17 cellular contexts compared by ENCODE assay signal in the genomic region with DNA sequence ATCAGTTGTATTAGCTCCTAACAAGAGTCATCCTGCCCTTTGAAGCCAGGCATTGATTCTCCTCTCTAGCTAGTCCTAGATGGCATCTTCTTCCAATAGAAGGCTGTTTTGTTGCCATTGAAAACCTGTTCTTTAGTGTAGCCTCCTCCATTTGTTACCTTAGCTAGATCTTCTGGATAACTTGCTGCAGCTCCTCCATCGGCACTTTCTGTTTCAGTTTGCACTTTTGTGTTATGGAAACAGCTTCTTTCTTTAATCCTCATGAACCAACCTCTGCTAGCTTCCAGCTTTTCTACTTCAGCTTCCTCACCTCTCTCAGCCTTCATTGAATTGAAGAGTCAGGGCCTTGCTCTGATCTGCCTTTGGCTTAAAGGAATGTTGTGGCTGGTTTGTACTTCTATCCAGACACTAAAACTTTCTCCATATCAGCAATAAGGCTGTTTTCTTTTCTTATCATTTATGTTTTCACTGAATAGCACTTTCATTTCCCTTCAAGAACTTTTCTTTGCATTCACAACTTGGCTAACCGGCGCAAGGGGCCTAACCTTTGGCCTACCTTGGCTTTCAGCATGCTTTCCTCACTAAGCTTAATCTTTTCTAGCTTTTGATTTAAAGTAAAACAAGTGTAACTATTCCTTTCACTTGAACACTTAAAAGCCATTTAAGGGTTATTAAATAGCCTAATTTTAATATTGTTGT.
DNase-seq lines count a peak whose midpoint lies in the region; FAIRE-seq and TF ChIP-seq lines count a peak whose summit lies in the region.
"Had no signal": no experiment of that assay in that cellular context is flagged by ENCODE, and none has a peak within 500 bp of the region (broad histone marks: within the 10 kb centered on the region; RNA-seq: fewer than 3 reads in every experiment).

No MANE protein-coding gene starts in this region.

- in situ Hi-C loops in HAP-1 (cut with MboI; ENCODE audit: low sequenced_read_pairs), result no loop called here

- POLR2A ChIA-PET in HEK293 (lab: Yijun Ruan, JAX), result no interaction called here
- POLR2A ChIA-PET in endothelial cell of umbilical vein (lab: Charles Lee), result no interaction called here

- H3K27me3 ChIP-seq in endothelial cell of umbilical vein (ENCODE audit: control insufficient read depth in 2 of 2, insufficient read depth in 2 of 2, low read length in 2 of 2) (no peaks in the 10 kb centered on the region), HAP-1 (ENCODE audit: low read depth) (no peaks in the 10 kb centered on the region; the same call in none of the 2 replicates)
- no peaks in the 10 kb centered on the region for H3K27me3 ChIP-seq in effector memory CD4-positive, alpha-beta T cell (replicated peaks; ENCODE audit: control insufficient read depth, insufficient read depth, low read length, poor library complexity, severe bottlenecking)
- H3K27me3 ChIP-seq: body of pancreas had no signal

- dilution Hi-C loops in endothelial cell of umbilical vein (cut with MboI; ENCODE audit: extremely low pct_ligation_motif_present, low sequenced_read_pairs), result no loop called here

- H3K27me3 Mint-ChIP-seq in activated CD4-positive, alpha-beta T cell treated with anti-CD3 and anti-CD28 coated beads, Interleukin-2, amount 10 ng/mL, durations not matched to agents 24 days and 14 days, result peaks cover 4% of the 10 kb centered on the region
- no peaks in the 10 kb centered on the region for H3K27me3 Mint-ChIP-seq in progenitor cell of endocrine pancreas
- H3K27me3 Mint-ChIP-seq: CD4-positive, alpha-beta T cell had no signal

- no peaks in the 10 kb centered on the region for H4K20me1 ChIP-seq in endothelial cell of umbilical vein (replicated peaks; ENCODE audit: control insufficient read depth, extremely low read depth, insufficient read depth, low read length)

- H3K36me3 ChIP-seq in HEK293 (ENCODE audit: control insufficient read depth in 2 of 2, insufficient read depth in 1 of 2, low read length in 2 of 2) (no peaks in the 10 kb centered on the region), endothelial cell of umbilical vein (ENCODE audit: control insufficient read depth in 2 of 2, extremely low read depth in 1 of 2, insufficient read depth in 2 of 2, low read length in 2 of 2) (no peaks in the 10 kb centered on the region), HAP-1 (replicated peaks) (no peaks in the 10 kb centered on the region)
- H3K36me3 ChIP-seq in effector memory CD4-positive, alpha-beta T cell (ENCODE audit: control insufficient read depth, insufficient read depth, low read length), result no peaks in the 10 kb centered on the region
- H3K36me3 ChIP-seq: thoracic aorta had no signal

- H3K27ac ChIP-seq in HEK293 (ENCODE audit: extremely low read depth, low read depth, low read length), result no peak overlapping the region
- no peak overlapping the region for H3K27ac ChIP-seq in endothelial cell of umbilical vein (ENCODE audit: insufficient read depth, low read depth, low read length)
- H3K27ac ChIP-seq in effector memory CD4-positive, alpha-beta T cell (ENCODE audit: insufficient read depth, low read length, poor library complexity, severe bottlenecking), result no peak overlapping the region
- H3K27ac ChIP-seq: thoracic aorta had no signal

- no peak for TF ChIP-seq POLR2A in endothelial cell of umbilical vein (IDR thresholded peaks at IDR 0.05; ENCODE audit: low read depth, low read length)

- no peaks in the 10 kb centered on the region for H3K9me3 Mint-ChIP-seq in activated CD4-positive, alpha-beta T cell treated with anti-CD3 and anti-CD28 coated beads, Interleukin-2, amount 10 ng/mL, durations not matched to agents 24 days and 14 days
- no peaks in the 10 kb centered on the region for H3K9me3 Mint-ChIP-seq in progenitor cell of endocrine pancreas (ENCODE audit: low read depth)
- H3K9me3 Mint-ChIP-seq: CD4-positive, alpha-beta T cell; nephron had no signal

- H2AFZ ChIP-seq in endothelial cell of umbilical vein (ENCODE audit: low read depth, low read length), result peak overlapping the region; percentile 91

- H3K4me1 ChIP-seq in HEK293 (ENCODE audit: control insufficient read depth, insufficient read depth, low read length), result no peaks in the 10 kb centered on the region
- no peaks in the 10 kb centered on the region for H3K4me1 ChIP-seq in endothelial cell of umbilical vein (ENCODE audit: control insufficient read depth, extremely low read depth, insufficient read depth, low read length)
- H3K4me1 ChIP-seq in HAP-1, result no peaks in the 10 kb centered on the region
- no peaks in the 10 kb centered on the region for H3K4me1 ChIP-seq in effector memory CD4-positive, alpha-beta T cell (ENCODE audit: control insufficient read depth, insufficient read depth, low read length, poor library complexity, severe bottlenecking)

- H3K79me2 ChIP-seq in endothelial cell of umbilical vein (ENCODE audit: control insufficient read depth, insufficient read depth, low read length), result no peaks in the 10 kb centered on the region

- H3K4me3 Mint-ChIP-seq in activated CD4-positive, alpha-beta T cell treated with anti-CD3 and anti-CD28 coated beads, Interleukin-2, amount 10 ng/mL, durations not matched to agents 24 days and 14 days, result peak overlapping the region; percentile 69
- H3K4me3 Mint-ChIP-seq in progenitor cell of endocrine pancreas (ENCODE audit: low read depth), result no peak overlapping the region
- H3K4me3 Mint-ChIP-seq: CD4-positive, alpha-beta T cell; nephron had no signal

- H3K9me3 ChIP-seq in HEK293 (ENCODE audit: control insufficient read depth, insufficient read depth, low read depth, low read length) (no peaks in the 10 kb centered on the region), endothelial cell of umbilical vein (replicated peaks; ENCODE audit: control insufficient read depth, insufficient read depth, low read length) (no peaks in the 10 kb centered on the region), HAP-1 (no peaks in the 10 kb centered on the region)
- H3K9me3 ChIP-seq in effector memory CD4-positive, alpha-beta T cell (ENCODE audit: control insufficient read depth, low read length), result no peaks in the 10 kb centered on the region
- H3K9me3 ChIP-seq: body of pancreas, thoracic aorta had no signal

- intact Hi-C loops in activated CD4-positive, alpha-beta T cell treated with anti-CD3 and anti-CD28 coated beads, Interleukin-2, amount 10 ng/mL, durations not matched to agents 24 days and 14 days (cut with micrococcal nuclease), result no loop called here
- intact Hi-C loops in endothelial cell of umbilical vein (cut with micrococcal nuclease), result no loop called here

- peak overlapping the region; percentile 71 for H3K27ac Mint-ChIP-seq in activated CD4-positive, alpha-beta T cell treated with anti-CD3 and anti-CD28 coated beads, Interleukin-2, amount 10 ng/mL, durations not matched to agents 24 days and 14 days
- peak overlapping the region; percentile 41 for H3K27ac Mint-ChIP-seq in progenitor cell of endocrine pancreas
- H3K27ac Mint-ChIP-seq: CD4-positive, alpha-beta T cell had no signal

- H3K9ac ChIP-seq in endothelial cell of umbilical vein (replicated peaks; ENCODE audit: extremely low read depth, insufficient read depth, low read length), result no peak overlapping the region

- peak; percentile 48 for FAIRE-seq in endothelial cell of umbilical vein (lab: Jason Lieb, UNC)

- no peak overlapping the region for H3K4me3 ChIP-seq in HEK293 (ENCODE audit: low read depth, low read length)
- no peak overlapping the region for H3K4me3 ChIP-seq in endothelial cell of umbilical vein (replicated peaks in 1 of 3; ENCODE audit: insufficient read depth in 1 of 3, low read depth in 1 of 3, low read length in 3 of 3)
- no peak overlapping the region for H3K4me3 ChIP-seq in HAP-1
- H3K4me3 ChIP-seq in effector memory CD4-positive, alpha-beta T cell (ENCODE audit: insufficient read depth, low read depth, low read length, poor library complexity, severe bottlenecking), result no peak overlapping the region
- H3K4me3 ChIP-seq: body of pancreas, thoracic aorta had no signal

- CTCF ChIA-PET in HEK293 (lab: Yijun Ruan, JAX) (no interaction called here), endothelial cell of umbilical vein (lab: Charles Lee) (interaction anchor here (1.3 kb wide), 1 partner anchor 159 kb away, joined by 3 read pairs; no protein-coding TSS in a partner anchor)

- H3K9me1 ChIP-seq in endothelial cell of umbilical vein (replicated peaks; ENCODE audit: control insufficient read depth, extremely low read depth, insufficient read depth, low read length), result no peaks in the 10 kb centered on the region

- peak; percentile 71 for DNase-seq in activated CD4-positive, alpha-beta T cell treated with anti-CD3 and anti-CD28 coated beads, Interleukin-2, amount 10 ng/mL, durations not matched to agents 24 days and 14 days
- no peak for DNase-seq in activated CD4-positive, alpha-beta T cell treated with anti-CD3 and anti-CD28 coated beads, Interleukin-2, amount 50 U/mL, for 1 hour
- peak; percentile 37 for DNase-seq in endothelial cell of umbilical vein (ENCODE audit: low read depth, low spot score)
- no peak for DNase-seq in progenitor cell of endocrine pancreas (ENCODE audit: low spot score, unreplicated experiment)
- DNase-seq in HAP-1 (ENCODE audit: low spot score in 2 of 2), result no peak
- DNase-seq in effector memory CD4-positive, alpha-beta T cell, result no peak
- no peak for DNase-seq in kidney glomerular epithelial cell (lab: John Stamatoyannopoulos, UW)
- DNase-seq: CD4-positive, alpha-beta T cell; H7; left ventricle myocardium superior; retina; SHP77; T1000 had no signal

- H3K4me1 Mint-ChIP-seq in activated CD4-positive, alpha-beta T cell treated with anti-CD3 and anti-CD28 coated beads, Interleukin-2, amount 10 ng/mL, durations not matched to agents 24 days and 14 days, result peaks cover 9% of the 10 kb centered on the region
- H3K4me1 Mint-ChIP-seq in progenitor cell of endocrine pancreas (ENCODE audit: low read depth), result peaks cover 13% of the 10 kb centered on the region
- H3K4me1 Mint-ChIP-seq: nephron had no signal

- no TSS peak for BruUV-seq in endothelial cell of umbilical vein (replicated peaks; lab: Mats Ljungman, UMichigan)

- no peaks in the 10 kb centered on the region for H3K36me3 Mint-ChIP-seq in activated CD4-positive, alpha-beta T cell treated with anti-CD3 and anti-CD28 coated beads, Interleukin-2, amount 10 ng/mL, durations not matched to agents 24 days and 14 days (ENCODE audit: low read depth)
- H3K36me3 Mint-ChIP-seq in progenitor cell of endocrine pancreas (ENCODE audit: insufficient read depth), result no peaks in the 10 kb centered on the region

- TF ChIP-seq CTCF in HEK293 (tag by site-specific recombination; IDR thresholded peaks at IDR 0.05) (no peak), endothelial cell of umbilical vein (IDR thresholded peaks at IDR 0.05; ENCODE audit: extremely low read depth in 1 of 2, insufficient read depth in 1 of 2, low read depth in 1 of 2, low read length in 2 of 2) (no peak), progenitor cell of endocrine pancreas (IDR thresholded peaks at IDR 0.05; ENCODE audit: unreplicated experiment) (no peak)

- peak overlapping the region; percentile 35 for H3K4me2 ChIP-seq in endothelial cell of umbilical vein (ENCODE audit: insufficient read depth, low read length)

TF ChIP-seq in HEK293, 187 proteins besides CTCF, POLR2A, EP300 and RAD21 (continues in another document):
- TF ChIP-seq PRDM1 (tag by site-specific recombination; IDR thresholded peaks at IDR 0.05) (peak; percentile 78), ZNF24 (tag by site-specific recombination; IDR thresholded peaks at IDR 0.05) (no peak)

TF ChIP-seq in endothelial cell of umbilical vein, 7 proteins besides CTCF, POLR2A, EP300 and RAD21 (continues in another document):
- TF ChIP-seq JUN (IDR thresholded peaks at IDR 0.05; ENCODE audit: borderline replicate concordance, insufficient read depth, insufficient read length, low read depth), result no peak

Comparison
In these comparisons a context has a peak if more than half of its experiments do, and no peak if none do; other contexts are left out.
1. DNase-seq: peak in activated CD4-positive, alpha-beta T cell treated with anti-CD3 and anti-CD28 coated beads, Interleukin-2, amount 10 ng/mL, durations not matched to agents 24 days and 14 days (single experiment) and endothelial cell of umbilical vein (single experiment); none in activated CD4-positive, alpha-beta T cell treated with anti-CD3 and anti-CD28 coated beads, Interleukin-2, amount 50 U/mL, for 1 hour (single experiment), progenitor cell of endocrine pancreas (single experiment), HAP-1 (0 of 2), effector memory CD4-positive, alpha-beta T cell (0 of 3) and kidney glomerular epithelial cell (single experiment).